Comparison of ENCODE assay signal across 26 cellular contexts in the genomic region with DNA sequence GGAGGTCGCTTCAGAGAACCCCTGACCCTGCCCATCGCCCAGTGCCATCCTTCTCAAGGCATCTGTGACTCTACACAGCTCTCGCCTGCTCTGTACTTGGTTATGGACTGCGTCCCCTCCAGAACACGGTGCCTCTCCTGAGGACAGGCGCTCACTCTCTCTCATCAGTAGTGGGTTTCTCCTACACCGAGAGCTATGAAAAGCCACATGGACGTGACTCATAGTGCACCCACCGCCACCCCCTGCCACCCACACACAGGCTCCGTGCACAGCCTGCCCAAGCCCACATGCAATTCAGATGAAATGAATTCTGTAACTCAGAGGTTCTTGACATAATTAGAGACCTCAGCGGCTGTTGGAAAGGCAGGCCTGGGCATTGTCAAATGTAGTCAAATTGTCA. TPM values are rescaled to one million over a fixed set of nuclear protein-coding genes. Genes with fewer than 3 reads are reported as not detected.
"Had no signal": no experiment of that assay in that cellular context is flagged by ENCODE, and none has a peak within 500 bp of the region (broad histone marks: within the 10 kb centered on the region; RNA-seq: fewer than 3 reads in every experiment).

No MANE protein-coding gene starts in this region.

- H3K4me3 Mint-ChIP-seq: activated CD4-positive, alpha-beta T cell treated with anti-CD3 and anti-CD28 coated beads, Interleukin-2, amount 10 ng/mL, durations not matched to agents 7 days and 5 days; activated naive CD8-positive, alpha-beta T cell treated with anti-CD3 and anti-CD28 coated beads, Interleukin-2, amount 10 ng/mL, durations not matched to agents 7 days and 5 days; endodermal cell; T-cell; T-helper 2 cell treated with Interferon-gamma antibody and Interleukin-4, amounts not matched to agents 5 μg/mL and 100 μg/mL, for 36 hours had no signal

- H3K27ac Mint-ChIP-seq: activated CD4-positive, alpha-beta T cell treated with anti-CD3 and anti-CD28 coated beads, Interleukin-2, amount 10 ng/mL, durations not matched to agents 7 days and 5 days; activated naive CD8-positive, alpha-beta T cell treated with anti-CD3 and anti-CD28 coated beads, Interleukin-2, amount 10 ng/mL, durations not matched to agents 7 days and 5 days; activated T-helper 2 cell treated with anti-CD3 and anti-CD28 coated beads, Interferon-gamma antibody, Interleukin-2, Interleukin-4, amounts not matched to agents 10 μg/mL and 5 μg/mL and 100 μg/mL, durations not matched to agents 14 hours and 24 hours and 36 hours; endodermal cell; T-cell; T-helper 2 cell treated with Interferon-gamma antibody and Interleukin-4, amounts not matched to agents 5 μg/mL and 100 μg/mL, for 36 hours had no signal

- DNase-seq: activated CD4-positive, alpha-beta T cell treated with anti-CD3 and anti-CD28 coated beads, Interleukin-2, amount 10 ng/mL, durations not matched to agents 7 days and 5 days; activated CD8-positive, alpha-beta memory T cell treated with anti-CD3 and anti-CD28 coated beads for 24 hours; activated naive CD4-positive, alpha-beta T cell; activated naive CD8-positive, alpha-beta T cell treated with anti-CD3 and anti-CD28 coated beads, Interleukin-2, amount 10 ng/mL, durations not matched to agents 7 days and 5 days; amniotic stem cell; cortex of kidney; endodermal cell; heart right ventricle; lower lobe of right lung; mesendoderm; occipital lobe; retina; sigmoid colon; stimulated activated CD4-positive, alpha-beta T cell treated with anti-CD3 and anti-CD28 coated beads, Interleukin-15, amount 100 ng/mL, for 24 hours; stimulated activated CD4-positive, alpha-beta T cell treated with anti-CD3 and anti-CD28 coated beads, Interleukin-4, amount 100 ng/mL, for 1 hour; T-cell; testis; upper lobe of right lung had no signal

- H3K27me3 ChIP-seq: heart right ventricle, sigmoid colon, testis, upper lobe of right lung had no signal

- H3K4me2 ChIP-seq: smooth muscle cell had no signal

- ATAC-seq: activated CD4-positive, CD25-positive, alpha-beta regulatory T cell treated with anti-CD3 and anti-CD28 coated beads, Interleukin-2, amount 50 U/mL, for 24 hours; heart right ventricle; mucosa of descending colon; SK-N-SH treated with all-trans-retinoic acid at 6 μM for 48 hours; T-cell; upper lobe of right lung had no signal

- H3K4me1 Mint-ChIP-seq: endodermal cell had no signal

- H3K27me3 Mint-ChIP-seq: activated CD4-positive, alpha-beta T cell treated with anti-CD3 and anti-CD28 coated beads, Interleukin-2, amount 10 ng/mL, durations not matched to agents 7 days and 5 days; activated naive CD8-positive, alpha-beta T cell treated with anti-CD3 and anti-CD28 coated beads, Interleukin-2, amount 10 ng/mL, durations not matched to agents 7 days and 5 days; T-cell had no signal

- H3K4me1 ChIP-seq: heart right ventricle, lower lobe of right lung, sigmoid colon, testis, upper lobe of right lung had no signal

- H3K9me3 ChIP-seq: heart right ventricle, lower lobe of right lung, mucosa of descending colon, sigmoid colon, testis, upper lobe of right lung had no signal

- H3K4me3 ChIP-seq: heart right ventricle, lower lobe of right lung, mucosa of descending colon, sigmoid colon, smooth muscle cell, testis, upper lobe of right lung had no signal

- H3K27ac ChIP-seq: epithelial cell of prostate, heart right ventricle, lower lobe of right lung, sigmoid colon, testis, upper lobe of right lung, VCaP had no signal

- H3K9me3 Mint-ChIP-seq: activated CD4-positive, alpha-beta T cell treated with anti-CD3 and anti-CD28 coated beads, Interleukin-2, amount 10 ng/mL, durations not matched to agents 7 days and 5 days; activated naive CD8-positive, alpha-beta T cell treated with anti-CD3 and anti-CD28 coated beads, Interleukin-2, amount 10 ng/mL, durations not matched to agents 7 days and 5 days; activated T-helper 2 cell treated with anti-CD3 and anti-CD28 coated beads, Interferon-gamma antibody, Interleukin-2, Interleukin-4, amounts not matched to agents 10 μg/mL and 5 μg/mL and 100 μg/mL, durations not matched to agents 14 hours and 24 hours and 36 hours; T-cell; T-helper 2 cell treated with Interferon-gamma antibody and Interleukin-4, amounts not matched to agents 5 μg/mL and 100 μg/mL, for 36 hours had no signal

RNA-seq across cellular contexts. Expression of gene CEL, which starts 17.1 kb away (rescaled TPM):
- total RNA-seq: occipital lobe had no signal
